ENCODE assay signal across 8 cellular contexts in genomic region chr15:74240002-74240568, GRCh38. TPM values are rescaled to one million over a fixed set of nuclear protein-coding genes. Genes with fewer than 3 reads are reported as not detected.
DNase-seq lines count a peak whose midpoint lies in the region; ATAC-seq and TF ChIP-seq lines count a peak whose summit lies in the region.
"Had no signal": no experiment of that assay in that cellular context is flagged by ENCODE, and none has a peak within 500 bp of the region (broad histone marks: within the 10 kb centered on the region; RNA-seq: fewer than 3 reads in every experiment).

No MANE protein-coding gene starts in this region.

- H3K4me3 ChIP-seq in HEK293 (ENCODE audit: low read depth, low read length): no peak overlapping the region
- H3K4me3 ChIP-seq in dorsolateral prefrontal cortex: no peak overlapping the region

- ATAC-seq in GM19324 (IDR thresholded peaks at IDR 0.05; ENCODE audit: low FRiP score, unreplicated experiment): no peak
- no peak for ATAC-seq in activated naive CD4-positive, alpha-beta T cell treated with anti-CD3 and anti-CD28 coated beads, Interleukin-2, amount 50 U/mL, for 72 hours

- no peak overlapping the region for H3K27ac Mint-ChIP-seq in activated naive CD4-positive, alpha-beta T cell treated with anti-CD3 and anti-CD28 coated beads, Interleukin-2, amount 50 U/mL, for 72 hours

- H3K27me3 ChIP-seq in dorsolateral prefrontal cortex: no peaks in the 10 kb centered on the region

- H3K36me3 ChIP-seq in HEK293 (ENCODE audit: control insufficient read depth in 2 of 2, insufficient read depth in 1 of 2, low read length in 2 of 2): no peaks in the 10 kb centered on the region

- no peaks in the 10 kb centered on the region for H3K9me3 Mint-ChIP-seq in activated naive CD4-positive, alpha-beta T cell treated with anti-CD3 and anti-CD28 coated beads, Interleukin-2, amount 50 U/mL, for 72 hours

- no peaks in the 10 kb centered on the region for H3K36me3 Mint-ChIP-seq in activated naive CD4-positive, alpha-beta T cell treated with anti-CD3 and anti-CD28 coated beads, Interleukin-2, amount 50 U/mL, for 72 hours

- intact Hi-C loops in dorsolateral prefrontal cortex (cut with DNase I): no loop called here

- H3K4me1 ChIP-seq in HEK293 (ENCODE audit: control insufficient read depth, insufficient read depth, low read length): peaks cover 22% of the 10 kb centered on the region

- peak overlapping the region; percentile 70; the same call in 1 of the 2 replicates for H3K27ac ChIP-seq in HEK293 (ENCODE audit: extremely low read depth, low read depth, low read length)
- H3K27ac ChIP-seq in dorsolateral prefrontal cortex: peak overlapping the region in 37 of 59 donors; percentile 4 to 80 (median 56)

- CTCF ChIA-PET in HEK293 (lab: Yijun Ruan, JAX): interaction anchor here (0.5 to 1.5 kb wide), 17 partner anchors 8 to 265 kb away, joined by 3 to 7 read pairs (median 3); no protein-coding TSS in a partner anchor

- peak; percentile 98 for DNase-seq in NCI-H774 (lab: John Stamatoyannopoulos, UW)
- peak; percentile 57 to 89 (median 82) for DNase-seq in dorsolateral prefrontal cortex
- DNase-seq in middle frontal gyrus (ENCODE audit: extremely low spot score, low spot score): peak; percentile 59
- DNase-seq in activated T-cell treated with anti-CD3 and anti-CD28 coated beads, Interleukin-2, amount 50 U/mL, for 1 hour: no peak
- no peak for DNase-seq in activated naive CD4-positive, alpha-beta T cell treated with anti-CD3 and anti-CD28 coated beads, Interleukin-2, amount 50 U/mL, for 72 hours (ENCODE audit: low spot score in 2 of 2)

- POLR2A ChIA-PET in HEK293 (lab: Yijun Ruan, JAX): interaction anchor here (1.0 to 1.2 kb wide), 4 partner anchors 9 to 39 kb away, joined by 4 to 9 read pairs (median 6); partner anchors contain the start of gene STRA6

- peak; percentile 94 for TF ChIP-seq CTCF in HEK293 (tag by site-specific recombination; IDR thresholded peaks at IDR 0.05)
- peak in 53 of 56 donors; percentile 22 to 73 (median 57) for TF ChIP-seq CTCF in dorsolateral prefrontal cortex (IDR thresholded peaks at IDR 0.05 in 54 of 56, conservative IDR thresholded peaks at IDR 0.05 in 2 of 56; ENCODE audit: low read depth in 1 of 56, partially characterized antibody in 56 of 56)

- no peaks in the 10 kb centered on the region for H3K9me3 ChIP-seq in HEK293 (ENCODE audit: control insufficient read depth, insufficient read depth, low read depth, low read length)

TF ChIP-seq in HEK293, 187 proteins besides CTCF, POLR2A, EP300 and RAD21 (continues in another document):
- no peak for TF ChIP-seq YY1 (tag by site-specific recombination; IDR thresholded peaks at IDR 0.05)
- no peak for TF ChIP-seq ZNF555 (tag by site-specific recombination; conservative IDR thresholded peaks at IDR 0.05)
- TF ChIP-seq ZNF350 (tag by site-specific recombination; IDR thresholded peaks at IDR 0.05): no peak
- TF ChIP-seq ZBTB1 (tag by site-specific recombination; IDR thresholded peaks at IDR 0.05): no peak
- TF ChIP-seq ZNF623 (tag by site-specific recombination; IDR thresholded peaks at IDR 0.05): no peak
- no peak for TF ChIP-seq ZNF792 (tag by site-specific recombination; IDR thresholded peaks at IDR 0.05)
- TF ChIP-seq ZNF26 (tag by site-specific recombination; IDR thresholded peaks at IDR 0.05): no peak
- TF ChIP-seq GLI4 (tag by site-specific recombination; IDR thresholded peaks at IDR 0.05): no peak
- TF ChIP-seq PRDM10 (tag by site-specific recombination; IDR thresholded peaks at IDR 0.05): peak; percentile 56; the same call in 1 of the 2 replicates
- no peak for TF ChIP-seq ZNF214 (tag by site-specific recombination; IDR thresholded peaks at IDR 0.05; ENCODE audit: borderline replicate concordance)
- TF ChIP-seq SP2 (tag by site-specific recombination; IDR thresholded peaks at IDR 0.05): peak; percentile 45
- no peak for TF ChIP-seq ZNF518A (tag by site-specific recombination; conservative IDR thresholded peaks at IDR 0.05; ENCODE audit: low read depth)
- no peak for TF ChIP-seq ZNF670 (tag by site-specific recombination; IDR thresholded peaks at IDR 0.05; ENCODE audit: low read depth)
- TF ChIP-seq ZNF24 (tag by site-specific recombination; IDR thresholded peaks at IDR 0.05): no peak

RNA-seq across cellular contexts. Expression of gene CCDC33, which starts 4.0 kb away (rescaled TPM):
- total RNA-seq in dorsolateral prefrontal cortex: 1 to 10 TPM in 2 of 120 experiments, under 1 TPM in 16, not detected in 102; 0.14 to 2.0 (median 0.36) TPM
- total RNA-seq in activated naive CD4-positive, alpha-beta T cell treated with anti-CD3 and anti-CD28 coated beads, Interleukin-2, amount 50 U/mL, for 72 hours: not detected
- total RNA-seq: activated CD8-positive, alpha-beta memory T cell treated with anti-CD3 and anti-CD28 coated beads for 36 hours had no signal

RNA-seq across cellular contexts. Expression of gene STRA6, which starts 37.5 kb away (rescaled TPM):
- total RNA-seq in dorsolateral prefrontal cortex: 1 to 10 TPM in 32 of 120 experiments, under 1 TPM in 48, not detected in 40; 0.19 to 3.2 (median 0.83) TPM
- under 1 TPM in 1 of 2 donors, not detected in 1; 0.14 TPM for total RNA-seq in activated naive CD4-positive, alpha-beta T cell treated with anti-CD3 and anti-CD28 coated beads, Interleukin-2, amount 50 U/mL, for 72 hours
- total RNA-seq: activated CD8-positive, alpha-beta memory T cell treated with anti-CD3 and anti-CD28 coated beads for 36 hours had no signal

Comparison
In these comparisons a context has a peak if more than half of its experiments do, and no peak if none do; other contexts are left out.
1. DNase-seq: peak in NCI-H774 (single experiment), dorsolateral prefrontal cortex (10 of 10) and middle frontal gyrus (single experiment); none in activated T-cell treated with anti-CD3 and anti-CD28 coated beads, Interleukin-2, amount 50 U/mL, for 1 hour (single experiment) and activated naive CD4-positive, alpha-beta T cell treated with anti-CD3 and anti-CD28 coated beads, Interleukin-2, amount 50 U/mL, for 72 hours (0 of 2).